Comparison of ENCODE assay signal across 17 cellular contexts in genomic region chr5:1504244-1504595, GRCh38. TPM values are rescaled to one million over a fixed set of nuclear protein-coding genes. Genes with fewer than 3 reads are reported as not detected.
DNase-seq lines count a peak whose midpoint lies in the region; ATAC-seq and TF ChIP-seq lines count a peak whose summit lies in the region.
"Had no signal": no experiment of that assay in that cellular context is flagged by ENCODE, and none has a peak within 500 bp of the region (broad histone marks: within the 10 kb centered on the region; RNA-seq: fewer than 3 reads in every experiment).

No MANE protein-coding gene starts in this region.

- peak overlapping the region; percentile 62 for H3K4me2 ChIP-seq in SU-DHL-6 (ENCODE audit: low read depth, low read length, poor library complexity, severe bottlenecking)
- H3K4me2 ChIP-seq: neural progenitor cell, SK-N-SH had no signal

- no peaks in the 10 kb centered on the region for H3K27me3 ChIP-seq in SU-DHL-6 (ENCODE audit: low read length)
- H3K27me3 ChIP-seq: neural progenitor cell, uterus had no signal

- no peak overlapping the region for H2AFZ ChIP-seq in SU-DHL-6 (ENCODE audit: low read depth, low read length, severe bottlenecking)
- H2AFZ ChIP-seq: neural progenitor cell had no signal

- H3K4me3 ChIP-seq in SU-DHL-6 (ENCODE audit: insufficient read depth, low read length, poor library complexity, severe bottlenecking): peak overlapping the region; percentile 16
- H3K4me3 ChIP-seq: neural progenitor cell, uterus had no signal

- H3K4me1 Mint-ChIP-seq in CD14-positive monocyte: peaks cover 82% of the 10 kb centered on the region
- peaks cover 53 to 85% (median 64%) of the 10 kb centered on the region in 3 donors for H3K4me1 Mint-ChIP-seq in naive B cell
- peaks cover 40% of the 10 kb centered on the region for H3K4me1 Mint-ChIP-seq in nephron progenitor cell

- H3K36me3 Mint-ChIP-seq in CD14-positive monocyte (peaks cover 42 to 49% of the 10 kb centered on the region in 2 donors), naive B cell (no peaks in the 10 kb centered on the region), nephron progenitor cell (ENCODE audit: low read depth) (peaks cover 9% of the 10 kb centered on the region)

- H3F3A ChIP-seq in SU-DHL-6 (ENCODE audit: insufficient read depth): peaks cover 23% of the 10 kb centered on the region

- ATAC-seq in GM19035 (IDR thresholded peaks at IDR 0.05; ENCODE audit: unreplicated experiment): peak; percentile 10
- ATAC-seq in naive B cell (ENCODE audit: low read depth in 2 of 2): peak; percentile 1 to 3
- ATAC-seq in HG03520 (IDR thresholded peaks at IDR 0.05; ENCODE audit: unreplicated experiment): no peak
- ATAC-seq: HCT116 had no signal

- no peaks in the 10 kb centered on the region for H3K9me3 ChIP-seq in SU-DHL-6 (ENCODE audit: insufficient read depth, low read length)
- H3K9me3 ChIP-seq: SK-N-SH, uterus had no signal

- peak overlapping the region; percentile 96 for H3K27ac ChIP-seq in SU-DHL-6 (ENCODE audit: low read depth, low read length)
- H3K27ac ChIP-seq: neural progenitor cell, uterus had no signal

- peak overlapping the region; percentile 47 for H3K9ac ChIP-seq in SU-DHL-6 (ENCODE audit: low read length)
- H3K9ac ChIP-seq: neural progenitor cell, SK-N-SH had no signal

- no peaks in the 10 kb centered on the region for H3K9me2 ChIP-seq in SU-DHL-6 (replicated peaks; ENCODE audit: insufficient read depth, low read length)
- H3K9me2 ChIP-seq: SK-N-SH had no signal

- H3K9me3 Mint-ChIP-seq in CD14-positive monocyte (peaks cover 0 to 2% (median 0%) of the 10 kb centered on the region in 7 donors), naive B cell (peaks cover 0 to 1% (median 0%) of the 10 kb centered on the region in 7 donors), nephron progenitor cell (no peaks in the 10 kb centered on the region)
- H3K9me3 Mint-ChIP-seq: neural progenitor cell had no signal

- no peaks in the 10 kb centered on the region for H3K36me3 ChIP-seq in SU-DHL-6 (ENCODE audit: low read length)
- H3K36me3 ChIP-seq: neural progenitor cell, uterus had no signal

- intact Hi-C loops in CD14-positive monocyte (cut with micrococcal nuclease): no loop called here

- DNase-seq in CD14-positive monocyte (ENCODE audit: low spot score) (no peak), naive B cell (no peak), NCI-H1694 (lab: John Stamatoyannopoulos, UW) (no peak), nephron progenitor cell (no peak), activated gamma-delta T cell (lab: John Stamatoyannopoulos, UW) (no peak)
- DNase-seq: activated effector memory CD4-positive, alpha-beta T cell treated with anti-CD3 and anti-CD28 coated beads, Interleukin-2, amount 50 U/mL, for 16 hours; DMS53; NCI-H510A treated with DMSO at 0.1 percent for 48 hours; SK-N-SH; stimulated activated CD4-positive, alpha-beta T cell treated with anti-CD3 and anti-CD28 coated beads, Interleukin-4, amount 100 ng/mL, for 4 hours; uterus had no signal

- peak overlapping the region; percentile 70 to 88 for H3K4me3 Mint-ChIP-seq in CD14-positive monocyte
- H3K4me3 Mint-ChIP-seq in naive B cell: peak overlapping the region; percentile 67 to 91 (median 84)
- H3K4me3 Mint-ChIP-seq in nephron progenitor cell: no peak overlapping the region
- H3K4me3 Mint-ChIP-seq: neural progenitor cell had no signal

- H3K27ac Mint-ChIP-seq in CD14-positive monocyte (peak overlapping the region; percentile 99 to 100 (median 100)), naive B cell (peak overlapping the region; percentile 96 to 100 (median 98)), nephron progenitor cell (no peak overlapping the region)
- H3K27ac Mint-ChIP-seq: neural progenitor cell had no signal

- no peak for TF ChIP-seq CTCF in CD14-positive monocyte (IDR thresholded peaks at IDR 0.05)
- no peak for TF ChIP-seq CTCF in SU-DHL-6 (IDR thresholded peaks at IDR 0.05; ENCODE audit: insufficient read depth, low read length, poor library complexity, severe bottlenecking)
- TF ChIP-seq CTCF in nephron progenitor cell (IDR thresholded peaks at IDR 0.05): no peak

- peaks cover 66% of the 10 kb centered on the region; the same call in 1 of the 2 replicates for H3K79me2 ChIP-seq in SU-DHL-6 (ENCODE audit: insufficient read depth, low read length)

- H3K27me3 Mint-ChIP-seq in CD14-positive monocyte (ENCODE audit: low read depth in 3 of 3): peaks cover 0 to 5% (median 0%) of the 10 kb centered on the region in 3 donors
- H3K27me3 Mint-ChIP-seq in naive B cell: no peaks in the 10 kb centered on the region
- H3K27me3 Mint-ChIP-seq in nephron progenitor cell (ENCODE audit: low read depth, poor library complexity): peaks cover 2% of the 10 kb centered on the region

- H4K20me1 ChIP-seq in SU-DHL-6 (ENCODE audit: low read depth, low read length): no peaks in the 10 kb centered on the region

RNA-seq across cellular contexts. Expression of gene LPCAT1, which starts 19.5 kb away (rescaled TPM):
- polyA plus RNA-seq in CD14-positive monocyte (10 to 100 TPM; 34.1 to 34.8 TPM), naive B cell (ENCODE audit: low read depth in 6 of 6) (10 to 100 TPM; 19.5 to 63.3 (median 52.7) TPM)

RNA-seq across cellular contexts. Expression of gene SLC6A3, which starts 59.0 kb away (rescaled TPM):
- polyA plus RNA-seq in CD14-positive monocyte (not detected), naive B cell (ENCODE audit: low read depth in 6 of 6) (under 1 TPM in 1 of 6 donors, not detected in 5; 0.09 TPM)
- polyA plus RNA-seq: fibroblast of lung, SK-N-SH had no signal
